1 cellular context compared by ENCODE assay signal in the genomic region with DNA sequence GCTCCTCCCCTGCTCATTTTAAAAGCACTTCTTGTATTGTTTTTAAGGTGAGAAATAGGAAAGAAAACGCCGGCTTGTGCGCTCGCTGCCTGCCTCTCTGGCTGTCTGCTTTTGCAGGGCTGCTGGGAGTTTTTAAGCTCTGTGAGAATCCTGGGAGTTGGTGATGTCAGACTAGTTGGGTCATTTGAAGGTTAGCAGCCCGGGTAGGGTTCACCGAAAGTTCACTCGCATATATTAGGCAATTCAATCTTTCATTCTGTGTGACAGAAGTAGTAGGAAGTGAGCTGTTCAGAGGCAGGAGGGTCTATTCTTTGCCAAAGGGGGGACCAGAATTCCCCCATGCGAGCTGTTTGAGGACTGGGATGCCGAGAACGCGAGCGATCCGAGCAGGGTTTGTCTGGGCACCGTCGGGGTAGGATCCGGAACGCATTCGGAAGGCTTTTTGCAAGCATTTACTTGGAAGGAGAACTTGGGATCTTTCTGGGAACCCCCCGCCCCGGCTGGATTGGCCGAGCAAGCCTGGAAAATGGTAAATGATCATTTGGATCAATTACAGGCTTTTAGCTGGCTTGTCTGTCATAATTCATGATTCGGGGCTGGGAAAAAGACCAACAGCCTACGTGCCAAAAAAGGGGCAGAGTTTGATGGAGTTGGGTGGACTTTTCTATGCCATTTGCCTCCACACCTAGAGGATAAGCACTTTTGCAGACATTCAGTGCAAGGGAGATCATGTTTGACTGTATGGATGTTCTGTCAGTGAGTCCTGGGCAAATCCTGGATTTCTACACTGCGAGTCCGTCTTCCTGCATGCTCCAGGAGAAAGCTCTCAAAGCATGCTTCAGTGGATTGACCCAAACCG.
TF ChIP-seq lines count a peak whose summit lies in the region.

Gene RARB (plus strand): TSS at position 261 of the 859 bp plus-strand sequence. CDS start 469 bp downstream, at position 730.

TF ChIP-seq in K562, 482 proteins besides CTCF, POLR2A, EP300 and RAD21 (continued from another document):
- TF ChIP-seq JUND (IDR thresholded peaks at IDR 0.05; ENCODE audit: borderline replicate concordance, low read depth, low read length), result peak; percentile 50
- peak; percentile 78; the same call in 1 of the 3 replicates for TF ChIP-seq JUND (tag; IDR thresholded peaks at IDR 0.05; ENCODE audit: borderline replicate concordance, low read depth, low read length)
- peak; percentile 98 for TF ChIP-seq ATF7 (IDR thresholded peaks at IDR 0.05)
- peak; percentile 81 for TF ChIP-seq CEBPB (tag; IDR thresholded peaks at IDR 0.05)
- no peak for TF ChIP-seq ELK1 (CRISPR knock-in tag; IDR thresholded peaks at IDR 0.05)
- no peak for TF ChIP-seq KAT2B (IDR thresholded peaks at IDR 0.05; ENCODE audit: low read depth, low read length)
- TF ChIP-seq POLR2G (IDR thresholded peaks at IDR 0.05; ENCODE audit: low read depth, low read length), result peak; percentile 48; the same call in 1 of the 2 replicates
- TF ChIP-seq, protein P1, sequence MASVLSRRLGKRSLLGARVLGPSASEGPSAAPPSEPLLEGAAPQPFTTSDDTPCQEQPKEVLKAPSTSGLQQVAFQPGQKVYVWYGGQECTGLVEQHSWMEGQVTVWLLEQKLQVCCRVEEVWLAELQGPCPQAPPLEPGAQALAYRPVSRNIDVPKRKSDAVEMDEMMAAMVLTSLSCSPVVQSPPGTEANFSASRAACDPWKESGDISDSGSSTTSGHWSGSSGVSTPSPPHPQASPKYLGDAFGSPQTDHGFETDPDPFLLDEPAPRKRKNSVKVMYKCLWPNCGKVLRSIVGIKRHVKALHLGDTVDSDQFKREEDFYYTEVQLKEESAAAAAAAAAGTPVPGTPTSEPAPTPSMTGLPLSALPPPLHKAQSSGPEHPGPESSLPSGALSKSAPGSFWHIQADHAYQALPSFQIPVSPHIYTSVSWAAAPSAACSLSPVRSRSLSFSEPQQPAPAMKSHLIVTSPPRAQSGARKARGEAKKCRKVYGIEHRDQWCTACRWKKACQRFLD (CRISPR knock-in tag; IDR thresholded peaks at IDR 0.05), result 0 out of 2 replicates have a peak, but pooled peaks have one; percentile 36
- peak; percentile 74 for TF ChIP-seq TCF7L2 (IDR thresholded peaks at IDR 0.05; ENCODE audit: low read depth, low read length)
- TF ChIP-seq, protein P2, sequence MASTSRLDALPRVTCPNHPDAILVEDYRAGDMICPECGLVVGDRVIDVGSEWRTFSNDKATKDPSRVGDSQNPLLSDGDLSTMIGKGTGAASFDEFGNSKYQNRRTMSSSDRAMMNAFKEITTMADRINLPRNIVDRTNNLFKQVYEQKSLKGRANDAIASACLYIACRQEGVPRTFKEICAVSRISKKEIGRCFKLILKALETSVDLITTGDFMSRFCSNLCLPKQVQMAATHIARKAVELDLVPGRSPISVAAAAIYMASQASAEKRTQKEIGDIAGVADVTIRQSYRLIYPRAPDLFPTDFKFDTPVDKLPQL (IDR thresholded peaks at IDR 0.05; ENCODE audit: extremely low read depth, insufficient read length), result no peak
- no peak for TF ChIP-seq ZNF431 (CRISPR knock-in tag; IDR thresholded peaks at IDR 0.05)
- no peak for TF ChIP-seq NR2C1 (IDR thresholded peaks at IDR 0.05)
- TF ChIP-seq NR2C1 (tag; IDR thresholded peaks at IDR 0.05), result peak; percentile 51
